ENCODE assay signal across 1 cellular context in genomic region chr17:10652984-10653680, GRCh38.
TF ChIP-seq lines count a peak whose summit lies in the region.

No MANE protein-coding gene starts in this region.

TF ChIP-seq in GM12878, 131 proteins besides CTCF, POLR2A, EP300 and RAD21:
- TF ChIP-seq EGR1 (IDR thresholded peaks at IDR 0.05; ENCODE audit: borderline replicate concordance in 1 of 2, low read depth in 2 of 2, low read length in 2 of 2) (peak in 1 of 2 experiments; percentile 60; a peak in 2 of 3 replicates), ZBTB33 (IDR thresholded peaks at IDR 0.05) (no peak), RUNX3 (IDR thresholded peaks at IDR 0.05; ENCODE audit: low read length) (peak; percentile 11; the same call in 1 of the 2 replicates), POLR2AphosphoS2 (IDR thresholded peaks at IDR 0.05; ENCODE audit: low read depth, low read length) (no peak)
